28 cellular contexts compared by ENCODE assay signal in the genomic region with DNA sequence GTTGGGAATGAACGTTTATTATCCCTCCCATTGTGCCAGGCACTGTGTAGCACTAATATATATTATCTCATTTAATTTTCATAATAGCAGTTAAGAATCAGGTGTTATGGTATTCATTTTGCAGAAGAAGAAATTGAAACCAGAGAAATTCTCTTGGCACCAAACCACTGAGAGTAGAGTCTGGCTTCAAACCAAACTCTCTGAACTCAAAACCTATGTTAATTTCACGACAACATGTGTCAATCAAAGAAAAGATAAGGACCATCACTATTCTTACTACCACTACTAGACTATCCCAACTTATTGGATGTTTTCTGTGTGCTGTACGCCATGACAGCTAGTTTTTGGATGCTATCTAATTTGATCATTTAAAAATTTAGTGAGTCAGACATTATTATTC.
"Had no signal": no experiment of that assay in that cellular context is flagged by ENCODE, and none has a peak within 500 bp of the region (broad histone marks: within the 10 kb centered on the region; RNA-seq: fewer than 3 reads in every experiment).

No MANE protein-coding gene starts in this region.

- H3K9me3 Mint-ChIP-seq: naive thymus-derived CD8-positive, alpha-beta T cell; natural killer cell treated with Interleukin-12 subunit alpha and Interleukin-12 subunit beta and Interleukin-15 and Interleukin-18, amount 100 ng/mL, for 72 hours; stimulated activated effector memory CD8-positive, alpha-beta T cell treated with anti-CD3 and anti-CD28 coated beads, Interleukin-12 subunit alpha, Interleukin-12 subunit beta, amount 100 ng/mL, for 72 hours; stimulated activated naive CD8-positive, alpha-beta T cell treated with anti-CD3 and anti-CD28 coated beads, Interleukin-15, Interleukin-2, amounts not matched to agents 100 ng/mL and 50 ng/mL, for 24 hours had no signal

- H3K36me3 Mint-ChIP-seq: naive thymus-derived CD8-positive, alpha-beta T cell; natural killer cell treated with Interleukin-12 subunit alpha and Interleukin-12 subunit beta and Interleukin-15 and Interleukin-18, amount 100 ng/mL, for 72 hours; neural progenitor cell; stimulated activated effector memory CD8-positive, alpha-beta T cell treated with anti-CD3 and anti-CD28 coated beads, Interleukin-12 subunit alpha, Interleukin-12 subunit beta, amount 100 ng/mL, for 72 hours had no signal

- H3K4me1 Mint-ChIP-seq: stimulated activated effector memory CD8-positive, alpha-beta T cell treated with anti-CD3 and anti-CD28 coated beads, Interleukin-12 subunit alpha, Interleukin-12 subunit beta, amount 100 ng/mL, for 72 hours had no signal

- H3K4me1 ChIP-seq: parathyroid adenoma, psoas muscle, right lobe of liver, sigmoid colon, stomach, thyroid gland, vagina had no signal

- H3K36me3 ChIP-seq: neural progenitor cell, ovary, right lobe of liver, sigmoid colon, stomach, thoracic aorta, thyroid gland, tibial nerve, upper lobe of left lung, vagina had no signal

- ATAC-seq: naive thymus-derived CD8-positive, alpha-beta T cell; natural killer cell treated with Interleukin-12 subunit alpha and Interleukin-12 subunit beta and Interleukin-15 and Interleukin-18, amount 100 ng/mL, for 72 hours; psoas muscle; right cardiac atrium; right lobe of liver; stimulated activated effector memory CD8-positive, alpha-beta T cell treated with anti-CD3 and anti-CD28 coated beads, Interleukin-12 subunit alpha, Interleukin-12 subunit beta, amount 100 ng/mL, for 72 hours; stimulated activated naive B cell treated with anti-CD40 and anti-IgM and Interleukin-4, amounts not matched to agents 10 μg/mL and 1 μg/mL and 100 μg/mL, for 72 hours had no signal

- DNase-seq: naive thymus-derived CD8-positive, alpha-beta T cell; occipital lobe; ovary; posterior cingulate gyrus; psoas muscle; right cardiac atrium; right lobe of liver; sigmoid colon; small intestine; stimulated activated CD4-positive, alpha-beta T cell treated with anti-CD3 and anti-CD28 coated beads, Interleukin-15, amount 100 ng/mL, for 24 hours; stimulated activated CD4-positive, alpha-beta T cell treated with anti-CD3 and anti-CD28 coated beads, Interleukin-2, amount 100 ng/mL, for 24 hours; stimulated activated CD4-positive, alpha-beta T cell treated with anti-CD3 and anti-CD28 coated beads, Interleukin-2, amount 100 ng/mL, for 48 hours; stimulated activated CD4-positive, alpha-beta T cell treated with anti-CD3 and anti-CD28 coated beads, Interleukin-4, amount 100 ng/mL, for 24 hours; stimulated activated naive B cell treated with anti-CD40 and anti-IgM and Interleukin-4, amounts not matched to agents 10 μg/mL and 1 μg/mL and 100 μg/mL, for 72 hours; stimulated activated naive CD4-positive, alpha-beta T cell treated with Interleukin-2 at 50 U/mL for 16 hours; stomach; thyroid gland; trophoblast cell had no signal

- H3K9me3 ChIP-seq: ovary, psoas muscle, right lobe of liver, sigmoid colon, thoracic aorta, thyroid gland, upper lobe of left lung, vagina had no signal

- H3K27me3 ChIP-seq: neural progenitor cell, ovary, right lobe of liver, sigmoid colon, stomach, thyroid gland, tibial nerve, upper lobe of left lung, vagina had no signal

- H3K9ac ChIP-seq: neural progenitor cell, parathyroid adenoma had no signal

- H3K4me2 ChIP-seq: neural progenitor cell had no signal

- H3K4me3 Mint-ChIP-seq: naive thymus-derived CD8-positive, alpha-beta T cell; natural killer cell treated with Interleukin-12 subunit alpha and Interleukin-12 subunit beta and Interleukin-15 and Interleukin-18, amount 100 ng/mL, for 72 hours; neural progenitor cell; stimulated activated effector memory CD8-positive, alpha-beta T cell treated with anti-CD3 and anti-CD28 coated beads, Interleukin-12 subunit alpha, Interleukin-12 subunit beta, amount 100 ng/mL, for 72 hours; stimulated activated naive B cell treated with anti-CD40 and anti-IgM and Interleukin-4, amounts not matched to agents 10 μg/mL and 1 μg/mL and 100 μg/mL, for 72 hours; stimulated activated naive CD8-positive, alpha-beta T cell treated with anti-CD3 and anti-CD28 coated beads, Interleukin-15, Interleukin-2, amounts not matched to agents 100 ng/mL and 50 ng/mL, for 24 hours had no signal

- H3K27ac ChIP-seq: neural progenitor cell, ovary, parathyroid adenoma, psoas muscle, right lobe of liver, sigmoid colon, stomach, thoracic aorta, thyroid gland, tibial nerve, upper lobe of left lung, vagina had no signal

- H3K79me2 ChIP-seq: parathyroid adenoma had no signal

- H2AFZ ChIP-seq: neural progenitor cell, parathyroid adenoma had no signal

- H3K4me3 ChIP-seq: neural progenitor cell, ovary, psoas muscle, right lobe of liver, sigmoid colon, stomach, thoracic aorta, thyroid gland, tibial nerve, upper lobe of left lung, vagina had no signal

- H3K27ac Mint-ChIP-seq: naive thymus-derived CD8-positive, alpha-beta T cell; natural killer cell treated with Interleukin-12 subunit alpha and Interleukin-12 subunit beta and Interleukin-15 and Interleukin-18, amount 100 ng/mL, for 72 hours; neural progenitor cell; progenitor cell of endocrine pancreas; stimulated activated effector memory CD8-positive, alpha-beta T cell treated with anti-CD3 and anti-CD28 coated beads, Interleukin-12 subunit alpha, Interleukin-12 subunit beta, amount 100 ng/mL, for 72 hours; stimulated activated naive B cell treated with anti-CD40 and anti-IgM and Interleukin-4, amounts not matched to agents 10 μg/mL and 1 μg/mL and 100 μg/mL, for 72 hours; stimulated activated naive CD8-positive, alpha-beta T cell treated with anti-CD3 and anti-CD28 coated beads, Interleukin-15, Interleukin-2, amounts not matched to agents 100 ng/mL and 50 ng/mL, for 24 hours had no signal

- H3K27me3 Mint-ChIP-seq: natural killer cell treated with Interleukin-12 subunit alpha and Interleukin-12 subunit beta and Interleukin-15 and Interleukin-18, amount 100 ng/mL, for 72 hours had no signal
